In genomic region chr2:64622443-64623231, GRCh38 we compare ENCODE assay signal across 13 cellular contexts. TPM values are rescaled to one million over a fixed set of nuclear protein-coding genes. Genes with fewer than 3 reads are reported as not detected.
DNase-seq lines count a peak whose midpoint lies in the region; ATAC-seq, FAIRE-seq and TF ChIP-seq lines count a peak whose summit lies in the region.
"Had no signal": no experiment of that assay in that cellular context is flagged by ENCODE, and none has a peak within 500 bp of the region (broad histone marks: within the 10 kb centered on the region; RNA-seq: fewer than 3 reads in every experiment).

No MANE protein-coding gene starts in this region.

- CTCF ChIA-PET in K562 (lab: Yijun Ruan, JAX; ENCODE audit: low intra/inter-chr PET ratio) = no interaction called here

- no peak for TF ChIP-seq RAD21 in K562 (CRISPR knock-in tag; conservative IDR thresholded peaks at IDR 0.05 in 1 of 2, IDR thresholded peaks at IDR 0.05 in 1 of 2)

- no peaks in the 10 kb centered on the region for H4K20me1 ChIP-seq in K562 (replicated peaks; ENCODE audit: control insufficient read depth, insufficient read depth, low read length)

- H3K79me2 ChIP-seq in K562 (ENCODE audit: control insufficient read depth, insufficient read depth, low read length) = no peaks in the 10 kb centered on the region

- ATAC-seq in K562 = no peak
- peak; percentile 25 for ATAC-seq in left lung
- no peak for ATAC-seq in stimulated activated memory B cell treated with anti-CD40 and anti-IgM and Interleukin-4, amounts not matched to agents 10 μg/mL and 1 μg/mL and 100 μg/mL, for 72 hours
- ATAC-seq in HG03196 (IDR thresholded peaks at IDR 0.05; ENCODE audit: unreplicated experiment) = no peak
- ATAC-seq: T-cell had no signal

- in situ Hi-C loops in K562 (cut with MboI) = no loop called here

- no peaks in the 10 kb centered on the region for H3K9me1 ChIP-seq in K562 (ENCODE audit: control insufficient read depth, insufficient read depth, low read length)

- peak overlapping the region in 1 of 2 experiments; percentile 38; a peak in 1 of 4 replicates for H3K9ac ChIP-seq in K562 (ENCODE audit: insufficient read depth in 1 of 2, low read depth in 2 of 2, low read length in 2 of 2)

- no peaks in the 10 kb centered on the region for H3K27me3 ChIP-seq in K562 (ENCODE audit: control insufficient read depth in 2 of 2, insufficient read depth in 2 of 2, low read length in 2 of 2)
- H3K27me3 ChIP-seq in left lung = no peaks in the 10 kb centered on the region
- H3K27me3 ChIP-seq in esophagus muscularis mucosa = no peaks in the 10 kb centered on the region

- H3K4me3 ChIP-seq in K562 = no peak overlapping the region
- H3K4me3 ChIP-seq in left lung = no peak overlapping the region
- H3K4me3 ChIP-seq in esophagus muscularis mucosa = no peak overlapping the region

- no peak overlapping the region for H3K4me3 Mint-ChIP-seq in activated T-cell treated with anti-CD3 and anti-CD28 coated beads, Interleukin-2, amount 50 U/mL, for 24 hours
- H3K4me3 Mint-ChIP-seq in stimulated activated memory B cell treated with anti-CD40 and anti-IgM and Interleukin-4, amounts not matched to agents 10 μg/mL and 1 μg/mL and 100 μg/mL, for 72 hours = no peak overlapping the region
- H3K4me3 Mint-ChIP-seq: B cell, T-cell had no signal

- H3K27me3 Mint-ChIP-seq in activated T-cell treated with anti-CD3 and anti-CD28 coated beads, Interleukin-2, amount 50 U/mL, for 24 hours = no peaks in the 10 kb centered on the region
- no peaks in the 10 kb centered on the region for H3K27me3 Mint-ChIP-seq in stimulated activated memory B cell treated with anti-CD40 and anti-IgM and Interleukin-4, amounts not matched to agents 10 μg/mL and 1 μg/mL and 100 μg/mL, for 72 hours
- H3K27me3 Mint-ChIP-seq: B cell, T-cell had no signal

- no peaks in the 10 kb centered on the region for H3K4me1 Mint-ChIP-seq in activated T-cell treated with anti-CD3 and anti-CD28 coated beads, Interleukin-2, amount 50 U/mL, for 24 hours (ENCODE audit: low read depth)
- H3K4me1 Mint-ChIP-seq in stimulated activated memory B cell treated with anti-CD40 and anti-IgM and Interleukin-4, amounts not matched to agents 10 μg/mL and 1 μg/mL and 100 μg/mL, for 72 hours = peaks cover 26% of the 10 kb centered on the region
- H3K4me1 Mint-ChIP-seq: T-cell had no signal

- POLR2A ChIA-PET in K562 (lab: Yijun Ruan, JAX) = no interaction called here

- H3K4me1 ChIP-seq in K562 (replicated peaks in 1 of 2; ENCODE audit: control insufficient read depth in 2 of 2, insufficient read depth in 2 of 2, low read length in 2 of 2) (peaks cover 0 to 8% of the 10 kb centered on the region in 2 experiments; a peak in 3 of 5 replicates), left lung (no peaks in the 10 kb centered on the region), esophagus muscularis mucosa (peaks cover 0 to 9% (median under 1%) of the 10 kb centered on the region in 4 donors)

- TF ChIP-seq POLR2A in K562 (conservative IDR thresholded peaks at IDR 0.05) (no peak), esophagus muscularis mucosa (IDR thresholded peaks at IDR 0.05; ENCODE audit: low read depth) (no peak)

- 59% methylated on average over 13 of the region's 13 CpGs for WGBS in K562 (ENCODE audit: insufficient coverage, low coverage, missing lambda C conversion rate)
- WGBS in esophagus muscularis mucosa = 79% methylated on average over 12 of the region's 13 CpGs

- TF ChIP-seq EP300 in K562 (IDR thresholded peaks at IDR 0.05; ENCODE audit: low read length) (no peak), esophagus muscularis mucosa (IDR thresholded peaks at IDR 0.05) (no peak)

- no TSS peak for BruUV-seq in K562 (replicated peaks; lab: Mats Ljungman, UMichigan)

- DNase-seq in activated T-cell treated with anti-CD3 and anti-CD28 coated beads, Interleukin-2, amount 50 U/mL, for 24 hours = peak; percentile 22
- DNase-seq in activated T-cell treated with anti-CD3 and anti-CD28 coated beads, Interleukin-2, amount 50 U/mL, for 1 hour = no peak
- DNase-seq in K562 (ENCODE audit: extremely low read depth in 1 of 4, low spot score in 3 of 4) = no peak
- DNase-seq in left lung = peak in 1 of 2 donors; percentile 50
- no peak for DNase-seq in esophagus muscularis mucosa (ENCODE audit: extremely low spot score)
- DNase-seq in NCI-H1105 (lab: John Stamatoyannopoulos, UW) = no peak
- DNase-seq: NCI-H526, small intestine had no signal

- H2AFZ ChIP-seq in K562 (ENCODE audit: low read depth, low read length) = 0 out of 2 replicates have a peak overlapping the region, but pooled peaks have one; percentile 50

- no peak for FAIRE-seq in K562 (lab: Jason Lieb, UNC)
- FAIRE-seq: bronchial epithelial cell, small intestine had no signal

- intact Hi-C loops in K562 (cut with micrococcal nuclease) (no loop called here), left lung (cut with DNase I) (no loop called here), esophagus muscularis mucosa (cut with DNase I) (no loop called here)

- no peak overlapping the region for H3K27ac ChIP-seq in K562 (ENCODE audit: extremely low read depth, low read depth, low read length)
- no peak overlapping the region for H3K27ac ChIP-seq in left lung
- no peak overlapping the region for H3K27ac ChIP-seq in esophagus muscularis mucosa (replicated peaks in 1 of 4)

- no peak overlapping the region for H3K4me2 ChIP-seq in K562 (ENCODE audit: insufficient read depth, low read length)

- TF ChIP-seq CTCF in K562 (IDR thresholded peaks at IDR 0.05 in 2 of 3, conservative IDR thresholded peaks at IDR 0.05 in 1 of 3; ENCODE audit: insufficient read depth in 2 of 3, low read depth in 1 of 3, low read length in 3 of 3) (no peak; a peak in 1 of 6 replicates), left lung (IDR thresholded peaks at IDR 0.05) (no peak), esophagus muscularis mucosa (IDR thresholded peaks at IDR 0.05) (peak in 1 of 3 experiments; percentile 27)

- H3K36me3 Mint-ChIP-seq in activated T-cell treated with anti-CD3 and anti-CD28 coated beads, Interleukin-2, amount 50 U/mL, for 24 hours (ENCODE audit: low read depth) = no peaks in the 10 kb centered on the region
- no peaks in the 10 kb centered on the region for H3K36me3 Mint-ChIP-seq in stimulated activated memory B cell treated with anti-CD40 and anti-IgM and Interleukin-4, amounts not matched to agents 10 μg/mL and 1 μg/mL and 100 μg/mL, for 72 hours
- H3K36me3 Mint-ChIP-seq: T-cell had no signal

- no peaks in the 10 kb centered on the region for H3K9me3 Mint-ChIP-seq in activated T-cell treated with anti-CD3 and anti-CD28 coated beads, Interleukin-2, amount 50 U/mL, for 24 hours
- no peaks in the 10 kb centered on the region for H3K9me3 Mint-ChIP-seq in stimulated activated memory B cell treated with anti-CD40 and anti-IgM and Interleukin-4, amounts not matched to agents 10 μg/mL and 1 μg/mL and 100 μg/mL, for 72 hours
- H3K9me3 Mint-ChIP-seq: T-cell had no signal

- no peaks in the 10 kb centered on the region for H3K36me3 ChIP-seq in K562 (ENCODE audit: control insufficient read depth, insufficient read depth, low read length)
- H3K36me3 ChIP-seq in left lung = no peaks in the 10 kb centered on the region
- no peaks in the 10 kb centered on the region for H3K36me3 ChIP-seq in esophagus muscularis mucosa

- H3K27ac Mint-ChIP-seq in activated T-cell treated with anti-CD3 and anti-CD28 coated beads, Interleukin-2, amount 50 U/mL, for 24 hours = no peak overlapping the region
- peak overlapping the region; percentile 40 for H3K27ac Mint-ChIP-seq in stimulated activated memory B cell treated with anti-CD40 and anti-IgM and Interleukin-4, amounts not matched to agents 10 μg/mL and 1 μg/mL and 100 μg/mL, for 72 hours
- H3K27ac Mint-ChIP-seq: B cell, T-cell had no signal

- H3K9me3 ChIP-seq in K562 (replicated peaks; ENCODE audit: control insufficient read depth, insufficient read depth, low read depth, low read length) (no peaks in the 10 kb centered on the region), left lung (no peaks in the 10 kb centered on the region), esophagus muscularis mucosa (no peaks in the 10 kb centered on the region)

TF ChIP-seq in K562, 482 proteins besides CTCF, POLR2A, EP300 and RAD21 (continues in another document):
- TF ChIP-seq KDM5B (IDR thresholded peaks at IDR 0.05; ENCODE audit: insufficient replicate concordance, low read depth, low read length) = no peak
- TF ChIP-seq CHD1 (IDR thresholded peaks at IDR 0.05; ENCODE audit: low read length) = no peak
- no peak for TF ChIP-seq ZNF124 (CRISPR knock-in tag; IDR thresholded peaks at IDR 0.05)
- no peak for TF ChIP-seq TAF15 (IDR thresholded peaks at IDR 0.05; ENCODE audit: low read depth, low read length)
- no peak for TF ChIP-seq PHF21A (IDR thresholded peaks at IDR 0.05; ENCODE audit: borderline replicate concordance, low read depth)
- TF ChIP-seq ZNF311 (CRISPR knock-in tag; IDR thresholded peaks at IDR 0.05) = no peak
- TF ChIP-seq RBM14 (IDR thresholded peaks at IDR 0.05; ENCODE audit: borderline replicate concordance, insufficient read depth, low read depth, low read length) = no peak
- no peak for TF ChIP-seq BMI1 (IDR thresholded peaks at IDR 0.05; ENCODE audit: low read length)
- no peak for TF ChIP-seq ADNP (tag; IDR thresholded peaks at IDR 0.05)
- TF ChIP-seq ZNF274 (IDR thresholded peaks at IDR 0.05; ENCODE audit: borderline replicate concordance, low read depth, low read length) = no peak

RNA-seq across cellular contexts. Expression of gene SERTAD2, which starts 31.1 kb away (rescaled TPM):
- 9.0 and 18.6 TPM in 2 replicates for total RNA-seq in K562 (2011; cell fraction: chromatin; rRNA removed; ENCODE audit: low replicate concordance)
- total RNA-seq in K562 (2011; cell fraction: nucleolus; rRNA removed) = 8.2 and 9.5 TPM in 2 replicates
- total RNA-seq in K562 (2011; cell fraction: nucleoplasm; rRNA removed) = 17.8 and 37.0 TPM in 2 replicates
- total RNA-seq in K562 (2014; rRNA removed) (5.3 and 5.9 TPM in 2 replicates), K562 (2014; rRNA removed; fragmentation: Illumina TruSeq; extraction: Trizol) (5.7 and 6.1 TPM in 2 replicates), K562 (2015; rRNA removed; fragmentation: Illumina TruSeq; extraction: Trizol) (6.5 and 7.1 TPM in 2 replicates), K562 (2021) (11.3 and 11.6 TPM in 2 replicates), left lung (10 to 100 TPM; 17.9 to 18.4 TPM), esophagus muscularis mucosa (10 to 100 TPM; 12.1 to 18.1 (median 14.3) TPM)
- polyA plus RNA-seq in K562 (2011; rRNA removed) (5.9 and 6.6 TPM in 2 replicates), K562 (2014; fragmentation: Illumina TruSeq; extraction: Trizol) (9.4 and 12.5 TPM in 2 replicates), K562 (2014; fragmentation: Nextera tagmentation; extraction: Ambion mirVana) (1 to 10 TPM; 3.0 to 3.4 TPM), K562 (2014; rRNA removed) (6.3 and 7.5 TPM in 2 replicates)
- polyA plus RNA-seq in K562 (2011; cell fraction: cytosol; rRNA removed) = 6.1 and 8.2 TPM in 2 replicates
- 5.4 and 7.0 TPM in 2 replicates for polyA plus RNA-seq in K562 (2011; cell fraction: nucleus; rRNA removed)
- polyA plus RNA-seq in K562 (2012) = 10.7 and 11.1 TPM in 2 replicates
- 11.4 and 12.5 TPM in 2 replicates for polyA minus RNA-seq in K562 (2011; rRNA and poly(A)+ RNA removed)
- 5.9 and 8.6 TPM in 2 replicates for polyA minus RNA-seq in K562 (2011; cell fraction: cytosol; rRNA and poly(A)+ RNA removed)
- 7.7 and 10.0 TPM in 2 replicates for polyA minus RNA-seq in K562 (2011; cell fraction: nucleus; rRNA and poly(A)+ RNA removed)
